Comparison of ENCODE assay signal across 14 cellular contexts in genomic region chr10:132364594-132364970, GRCh38. TPM values are rescaled to one million over a fixed set of nuclear protein-coding genes. Genes with fewer than 3 reads are reported as not detected.
DNase-seq lines count a peak whose midpoint lies in the region; ATAC-seq lines count a peak whose summit lies in the region.
"Had no signal": no experiment of that assay in that cellular context is flagged by ENCODE, and none has a peak within 500 bp of the region (broad histone marks: within the 10 kb centered on the region; RNA-seq: fewer than 3 reads in every experiment).

No MANE protein-coding gene starts in this region.

- no peak overlapping the region for H3K4ac ChIP-seq in neuronal stem cell (ENCODE audit: low read length)

- H2BK5ac ChIP-seq in neuronal stem cell (ENCODE audit: low read length): no peak overlapping the region

- no peaks in the 10 kb centered on the region for H3K9me3 Mint-ChIP-seq in activated CD4-positive, alpha-beta T cell treated with anti-CD3 and anti-CD28 coated beads for 36 hours (ENCODE audit: low read depth)
- H3K9me3 Mint-ChIP-seq in activated CD4-positive, alpha-beta T cell treated with anti-CD3 and anti-CD28 coated beads, Interleukin-2, amount 10 ng/mL, durations not matched to agents 7 days and 5 days: no peaks in the 10 kb centered on the region
- H3K9me3 Mint-ChIP-seq: IgD-negative memory B cell had no signal

- no peak overlapping the region for H3K14ac ChIP-seq in neuronal stem cell (ENCODE audit: low read length)

- no peak overlapping the region for H2BK120ac ChIP-seq in neuronal stem cell (ENCODE audit: low read depth, low read length)

- H2BK15ac ChIP-seq in neuronal stem cell (ENCODE audit: low read length): no peak overlapping the region

- H3K4me3 Mint-ChIP-seq in activated CD4-positive, alpha-beta T cell treated with anti-CD3 and anti-CD28 coated beads for 36 hours: no peak overlapping the region
- no peak overlapping the region for H3K4me3 Mint-ChIP-seq in activated CD4-positive, alpha-beta T cell treated with anti-CD3 and anti-CD28 coated beads, Interleukin-2, amount 10 ng/mL, durations not matched to agents 7 days and 5 days
- H3K4me3 Mint-ChIP-seq: IgD-negative memory B cell, natural killer cell had no signal

- no peaks in the 10 kb centered on the region for H3K4me1 Mint-ChIP-seq in activated CD4-positive, alpha-beta T cell treated with anti-CD3 and anti-CD28 coated beads for 36 hours
- H3K4me1 Mint-ChIP-seq in activated CD4-positive, alpha-beta T cell treated with anti-CD3 and anti-CD28 coated beads, Interleukin-2, amount 10 ng/mL, durations not matched to agents 7 days and 5 days: no peaks in the 10 kb centered on the region
- H3K4me1 Mint-ChIP-seq: IgD-negative memory B cell had no signal

- H3K27me3 Mint-ChIP-seq in activated CD4-positive, alpha-beta T cell treated with anti-CD3 and anti-CD28 coated beads for 36 hours: no peaks in the 10 kb centered on the region
- no peaks in the 10 kb centered on the region for H3K27me3 Mint-ChIP-seq in activated CD4-positive, alpha-beta T cell treated with anti-CD3 and anti-CD28 coated beads, Interleukin-2, amount 10 ng/mL, durations not matched to agents 7 days and 5 days

- H2AK5ac ChIP-seq in neuronal stem cell (ENCODE audit: low read depth, low read length): no peak overlapping the region

- no peak overlapping the region for H3K18ac ChIP-seq in neuronal stem cell (ENCODE audit: low read length)

- H3K4me1 ChIP-seq in neuronal stem cell (ENCODE audit: control insufficient read depth in 2 of 2, insufficient read depth in 1 of 2, low read depth in 1 of 2, low read length in 2 of 2): no peaks in the 10 kb centered on the region
- H3K4me1 ChIP-seq: A549, uterus had no signal

- intact Hi-C loops in activated CD4-positive, alpha-beta T cell treated with anti-CD3 and anti-CD28 coated beads for 36 hours (cut with DNase I, micrococcal nuclease): loop anchor here in 1 of 2 experiments (1.0 kb wide), 1 partner anchor 22 kb away; no protein-coding TSS in a partner anchor

- peaks cover 8 to 36% of the 10 kb centered on the region in 2 donors for H3K36me3 ChIP-seq in neuronal stem cell (replicated peaks in 1 of 2; ENCODE audit: control insufficient read depth in 2 of 2, insufficient read depth in 2 of 2, low read length in 2 of 2)
- H3K36me3 ChIP-seq: uterus had no signal

- CTCF ChIA-PET in activated CD4-positive, alpha-beta T cell treated with anti-CD3 and anti-CD28 coated beads for 36 hours (lab: Charles Lee): no interaction called here
- CTCF ChIA-PET in activated CD4-positive, alpha-beta T cell treated with anti-CD3 and anti-CD28 coated beads, Interleukin-2, amount 10 ng/mL, durations not matched to agents 7 days and 5 days (lab: Charles Lee): no interaction called here

- ATAC-seq in activated CD4-positive, alpha-beta T cell treated with anti-CD3 and anti-CD28 coated beads for 36 hours: peak; percentile 43
- ATAC-seq in GM19328 (IDR thresholded peaks at IDR 0.05; ENCODE audit: unreplicated experiment): no peak

- peak overlapping the region in 1 of 2 donors; percentile 1 for H3K4me3 ChIP-seq in neuronal stem cell (ENCODE audit: low read length in 2 of 2)
- H3K4me3 ChIP-seq: A549, uterus had no signal

- no peak overlapping the region for H3K9ac ChIP-seq in neuronal stem cell (ENCODE audit: low read depth, low read length, poor library complexity)

- WGBS in neuronal stem cell (ENCODE audit: extremely low coverage in 2 of 2, insufficient read length in 2 of 2, insufficient replicate concordance in 1 of 2), 2 donors: 100% methylated on average over 2 to 5 of the region's 14 CpGs

- H3K27ac Mint-ChIP-seq in activated CD4-positive, alpha-beta T cell treated with anti-CD3 and anti-CD28 coated beads for 36 hours: no peak overlapping the region
- no peak overlapping the region for H3K27ac Mint-ChIP-seq in activated CD4-positive, alpha-beta T cell treated with anti-CD3 and anti-CD28 coated beads, Interleukin-2, amount 10 ng/mL, durations not matched to agents 7 days and 5 days

- no peaks in the 10 kb centered on the region for H3K27me3 ChIP-seq in neuronal stem cell (ENCODE audit: control insufficient read depth in 3 of 3, insufficient read depth in 3 of 3, low read depth in 1 of 3, low read length in 3 of 3)
- H3K27me3 ChIP-seq: uterus had no signal

- H3K23ac ChIP-seq in neuronal stem cell (ENCODE audit: low read depth, low read length, poor library complexity): peak overlapping the region; percentile 1

- no peak overlapping the region for H4K91ac ChIP-seq in neuronal stem cell (ENCODE audit: low read depth, low read length, poor library complexity)

- H3K9me3 ChIP-seq in neuronal stem cell (replicated peaks in 1 of 2; ENCODE audit: control insufficient read depth in 2 of 2, insufficient read depth in 1 of 2, low read depth in 1 of 2, low read length in 2 of 2): peaks cover 0 to 4% of the 10 kb centered on the region in 2 donors
- H3K9me3 ChIP-seq: A549, uterus had no signal

- DNase-seq in activated CD4-positive, alpha-beta T cell treated with anti-CD3 and anti-CD28 coated beads for 36 hours: peak; percentile 75
- DNase-seq in activated CD4-positive, alpha-beta T cell treated with anti-CD3 and anti-CD28 coated beads, Interleukin-2, amount 10 ng/mL, durations not matched to agents 7 days and 5 days: no peak
- DNase-seq in amniotic epithelial cell (ENCODE audit: low read depth) (peak; percentile 36), neuronal stem cell (ENCODE audit: low spot score) (no peak), EL (no peak), DMS79 (lab: John Stamatoyannopoulos, UW) (no peak)
- DNase-seq in stimulated activated CD8-positive, alpha-beta memory T cell treated with anti-CD3 and anti-CD28 coated beads, Interleukin-4, amount 100 ng/mL, for 48 hours: peak; percentile 85
- DNase-seq: DND-41, natural killer cell, NCI-H187 treated with DMSO at 0.1 percent for 48 hours had no signal

- no peak overlapping the region for H2AFZ ChIP-seq in neuronal stem cell (ENCODE audit: low read length)

- no peak overlapping the region for H3K4me2 ChIP-seq in neuronal stem cell (ENCODE audit: insufficient read depth, low read length, poor library complexity, severe bottlenecking)
- H3K4me2 ChIP-seq: A549 had no signal

- H3K79me1 ChIP-seq in neuronal stem cell (ENCODE audit: low read depth, low read length): no peaks in the 10 kb centered on the region

- H4K8ac ChIP-seq in neuronal stem cell (ENCODE audit: low read depth, low read length): peak overlapping the region; percentile 0

- H3K36me3 Mint-ChIP-seq in activated CD4-positive, alpha-beta T cell treated with anti-CD3 and anti-CD28 coated beads for 36 hours (ENCODE audit: low read depth): peaks cover 3% of the 10 kb centered on the region
- H3K36me3 Mint-ChIP-seq in activated CD4-positive, alpha-beta T cell treated with anti-CD3 and anti-CD28 coated beads, Interleukin-2, amount 10 ng/mL, durations not matched to agents 7 days and 5 days (ENCODE audit: low read depth): no peaks in the 10 kb centered on the region

- POLR2A ChIA-PET in activated CD4-positive, alpha-beta T cell treated with anti-CD3 and anti-CD28 coated beads for 36 hours (lab: Charles Lee): no interaction called here
- POLR2A ChIA-PET in activated CD4-positive, alpha-beta T cell treated with anti-CD3 and anti-CD28 coated beads, Interleukin-2, amount 10 ng/mL, durations not matched to agents 7 days and 5 days (lab: Charles Lee): no interaction called here

- no peak overlapping the region for H2BK12ac ChIP-seq in neuronal stem cell (ENCODE audit: low read length)

- no peak overlapping the region for H3K27ac ChIP-seq in neuronal stem cell (replicated peaks; ENCODE audit: low read length)
- H3K27ac ChIP-seq: A549, uterus had no signal

RNA-seq across cellular contexts. Expression of gene PWWP2B, which starts 32.4 kb away (rescaled TPM):
- 1 to 10 TPM; 2.4 to 2.9 TPM for total RNA-seq in activated CD4-positive, alpha-beta T cell treated with anti-CD3 and anti-CD28 coated beads for 36 hours
- 1 to 10 TPM; 8.1 to 9.3 TPM for total RNA-seq in activated CD4-positive, alpha-beta T cell treated with anti-CD3 and anti-CD28 coated beads, Interleukin-2, amount 10 ng/mL, durations not matched to agents 7 days and 5 days
- 2.1 TPM for polyA plus RNA-seq in neuronal stem cell (2013, experiment 1 of 2)
- polyA plus RNA-seq in neuronal stem cell (2013, experiment 2 of 2): 2.0 TPM

RNA-seq across cellular contexts. Expression of gene LRRC27, which starts 32.6 kb away (rescaled TPM):
- 1 to 10 TPM; 3.6 to 4.1 TPM for total RNA-seq in activated CD4-positive, alpha-beta T cell treated with anti-CD3 and anti-CD28 coated beads for 36 hours
- total RNA-seq in activated CD4-positive, alpha-beta T cell treated with anti-CD3 and anti-CD28 coated beads, Interleukin-2, amount 10 ng/mL, durations not matched to agents 7 days and 5 days: 1 to 10 TPM; 4.4 to 6.1 TPM
- 12.6 TPM for polyA plus RNA-seq in neuronal stem cell (2013, experiment 1 of 2)
- 11.2 TPM for polyA plus RNA-seq in neuronal stem cell (2013, experiment 2 of 2)

RNA-seq across cellular contexts. Expression of gene STK32C, which starts 56.8 kb away (rescaled TPM):
- 10 to 100 TPM; 15.8 to 19.9 TPM for total RNA-seq in activated CD4-positive, alpha-beta T cell treated with anti-CD3 and anti-CD28 coated beads for 36 hours
- 10 to 100 TPM; 11.1 to 15.2 TPM for total RNA-seq in activated CD4-positive, alpha-beta T cell treated with anti-CD3 and anti-CD28 coated beads, Interleukin-2, amount 10 ng/mL, durations not matched to agents 7 days and 5 days
- 20.6 TPM for polyA plus RNA-seq in neuronal stem cell (2013, experiment 1 of 2)
- 21.2 TPM for polyA plus RNA-seq in neuronal stem cell (2013, experiment 2 of 2)

Comparison
In these comparisons a context has a peak if more than half of its experiments do, and no peak if none do; other contexts are left out.
1. DNase-seq: peak in activated CD4-positive, alpha-beta T cell treated with anti-CD3 and anti-CD28 coated beads for 36 hours (single experiment), amniotic epithelial cell (single experiment) and stimulated activated CD8-positive, alpha-beta memory T cell treated with anti-CD3 and anti-CD28 coated beads, Interleukin-4, amount 100 ng/mL, for 48 hours (single experiment); none in activated CD4-positive, alpha-beta T cell treated with anti-CD3 and anti-CD28 coated beads, Interleukin-2, amount 10 ng/mL, durations not matched to agents 7 days and 5 days (single experiment), neuronal stem cell (single experiment), EL (single experiment) and DMS79 (single experiment).